1 cellular context compared by ENCODE assay signal in the genomic region with DNA sequence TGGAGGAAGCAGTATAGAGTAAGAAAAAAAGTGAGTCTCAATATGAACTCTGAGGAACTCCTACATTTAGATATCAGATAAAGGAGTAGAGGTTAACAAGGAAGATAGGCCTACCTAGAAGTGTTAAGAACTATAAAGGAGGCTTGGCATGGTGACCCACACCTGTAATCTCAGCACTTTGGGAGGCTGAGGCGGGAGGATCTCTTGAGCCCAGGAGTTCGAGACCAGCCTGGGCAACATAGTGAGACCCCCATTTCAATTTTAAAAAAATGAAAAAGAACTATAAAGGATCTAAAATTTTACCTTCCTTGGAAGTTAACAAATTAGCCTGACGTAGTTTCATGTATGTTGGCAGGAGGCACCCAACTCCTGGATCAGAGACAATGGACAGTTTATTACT.
TF ChIP-seq lines count a peak whose summit lies in the region.

No MANE protein-coding gene starts in this region.

TF ChIP-seq in GM23338, 12 proteins besides CTCF, POLR2A, EP300 and RAD21:
- TF ChIP-seq, protein P1, sequence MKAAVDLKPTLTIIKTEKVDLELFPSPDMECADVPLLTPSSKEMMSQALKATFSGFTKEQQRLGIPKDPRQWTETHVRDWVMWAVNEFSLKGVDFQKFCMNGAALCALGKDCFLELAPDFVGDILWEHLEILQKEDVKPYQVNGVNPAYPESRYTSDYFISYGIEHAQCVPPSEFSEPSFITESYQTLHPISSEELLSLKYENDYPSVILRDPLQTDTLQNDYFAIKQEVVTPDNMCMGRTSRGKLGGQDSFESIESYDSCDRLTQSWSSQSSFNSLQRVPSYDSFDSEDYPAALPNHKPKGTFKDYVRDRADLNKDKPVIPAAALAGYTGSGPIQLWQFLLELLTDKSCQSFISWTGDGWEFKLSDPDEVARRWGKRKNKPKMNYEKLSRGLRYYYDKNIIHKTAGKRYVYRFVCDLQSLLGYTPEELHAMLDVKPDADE (IDR thresholded peaks at IDR 0.05) = no peak
- TF ChIP-seq ZNF114 (CRISPR knock-in tag; IDR thresholded peaks at IDR 0.05) (no peak), JUNB (IDR thresholded peaks at IDR 0.05; ENCODE audit: unreplicated experiment) (no peak), NANOG (IDR thresholded peaks at IDR 0.05; ENCODE audit: borderline replicate concordance) (no peak), CREB1 (CRISPR knock-in tag; IDR thresholded peaks at IDR 0.05; ENCODE audit: low read depth) (no peak), ZNF331 (CRISPR knock-in tag; IDR thresholded peaks at IDR 0.05; ENCODE audit: low read depth) (no peak), EZH2 (IDR thresholded peaks at IDR 0.05; ENCODE audit: low read depth, unreplicated experiment) (no peak), EZH2phosphoT487 (IDR thresholded peaks at IDR 0.05; ENCODE audit: unreplicated experiment) (no peak)
- TF ChIP-seq, protein P2, sequence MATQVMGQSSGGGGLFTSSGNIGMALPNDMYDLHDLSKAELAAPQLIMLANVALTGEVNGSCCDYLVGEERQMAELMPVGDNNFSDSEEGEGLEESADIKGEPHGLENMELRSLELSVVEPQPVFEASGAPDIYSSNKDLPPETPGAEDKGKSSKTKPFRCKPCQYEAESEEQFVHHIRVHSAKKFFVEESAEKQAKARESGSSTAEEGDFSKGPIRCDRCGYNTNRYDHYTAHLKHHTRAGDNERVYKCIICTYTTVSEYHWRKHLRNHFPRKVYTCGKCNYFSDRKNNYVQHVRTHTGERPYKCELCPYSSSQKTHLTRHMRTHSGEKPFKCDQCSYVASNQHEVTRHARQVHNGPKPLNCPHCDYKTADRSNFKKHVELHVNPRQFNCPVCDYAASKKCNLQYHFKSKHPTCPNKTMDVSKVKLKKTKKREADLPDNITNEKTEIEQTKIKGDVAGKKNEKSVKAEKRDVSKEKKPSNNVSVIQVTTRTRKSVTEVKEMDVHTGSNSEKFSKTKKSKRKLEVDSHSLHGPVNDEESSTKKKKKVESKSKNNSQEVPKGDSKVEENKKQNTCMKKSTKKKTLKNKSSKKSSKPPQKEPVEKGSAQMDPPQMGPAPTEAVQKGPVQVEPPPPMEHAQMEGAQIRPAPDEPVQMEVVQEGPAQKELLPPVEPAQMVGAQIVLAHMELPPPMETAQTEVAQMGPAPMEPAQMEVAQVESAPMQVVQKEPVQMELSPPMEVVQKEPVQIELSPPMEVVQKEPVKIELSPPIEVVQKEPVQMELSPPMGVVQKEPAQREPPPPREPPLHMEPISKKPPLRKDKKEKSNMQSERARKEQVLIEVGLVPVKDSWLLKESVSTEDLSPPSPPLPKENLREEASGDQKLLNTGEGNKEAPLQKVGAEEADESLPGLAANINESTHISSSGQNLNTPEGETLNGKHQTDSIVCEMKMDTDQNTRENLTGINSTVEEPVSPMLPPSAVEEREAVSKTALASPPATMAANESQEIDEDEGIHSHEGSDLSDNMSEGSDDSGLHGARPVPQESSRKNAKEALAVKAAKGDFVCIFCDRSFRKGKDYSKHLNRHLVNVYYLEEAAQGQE (IDR thresholded peaks at IDR 0.05; ENCODE audit: unreplicated experiment) = no peak
- TF ChIP-seq, protein P3, sequence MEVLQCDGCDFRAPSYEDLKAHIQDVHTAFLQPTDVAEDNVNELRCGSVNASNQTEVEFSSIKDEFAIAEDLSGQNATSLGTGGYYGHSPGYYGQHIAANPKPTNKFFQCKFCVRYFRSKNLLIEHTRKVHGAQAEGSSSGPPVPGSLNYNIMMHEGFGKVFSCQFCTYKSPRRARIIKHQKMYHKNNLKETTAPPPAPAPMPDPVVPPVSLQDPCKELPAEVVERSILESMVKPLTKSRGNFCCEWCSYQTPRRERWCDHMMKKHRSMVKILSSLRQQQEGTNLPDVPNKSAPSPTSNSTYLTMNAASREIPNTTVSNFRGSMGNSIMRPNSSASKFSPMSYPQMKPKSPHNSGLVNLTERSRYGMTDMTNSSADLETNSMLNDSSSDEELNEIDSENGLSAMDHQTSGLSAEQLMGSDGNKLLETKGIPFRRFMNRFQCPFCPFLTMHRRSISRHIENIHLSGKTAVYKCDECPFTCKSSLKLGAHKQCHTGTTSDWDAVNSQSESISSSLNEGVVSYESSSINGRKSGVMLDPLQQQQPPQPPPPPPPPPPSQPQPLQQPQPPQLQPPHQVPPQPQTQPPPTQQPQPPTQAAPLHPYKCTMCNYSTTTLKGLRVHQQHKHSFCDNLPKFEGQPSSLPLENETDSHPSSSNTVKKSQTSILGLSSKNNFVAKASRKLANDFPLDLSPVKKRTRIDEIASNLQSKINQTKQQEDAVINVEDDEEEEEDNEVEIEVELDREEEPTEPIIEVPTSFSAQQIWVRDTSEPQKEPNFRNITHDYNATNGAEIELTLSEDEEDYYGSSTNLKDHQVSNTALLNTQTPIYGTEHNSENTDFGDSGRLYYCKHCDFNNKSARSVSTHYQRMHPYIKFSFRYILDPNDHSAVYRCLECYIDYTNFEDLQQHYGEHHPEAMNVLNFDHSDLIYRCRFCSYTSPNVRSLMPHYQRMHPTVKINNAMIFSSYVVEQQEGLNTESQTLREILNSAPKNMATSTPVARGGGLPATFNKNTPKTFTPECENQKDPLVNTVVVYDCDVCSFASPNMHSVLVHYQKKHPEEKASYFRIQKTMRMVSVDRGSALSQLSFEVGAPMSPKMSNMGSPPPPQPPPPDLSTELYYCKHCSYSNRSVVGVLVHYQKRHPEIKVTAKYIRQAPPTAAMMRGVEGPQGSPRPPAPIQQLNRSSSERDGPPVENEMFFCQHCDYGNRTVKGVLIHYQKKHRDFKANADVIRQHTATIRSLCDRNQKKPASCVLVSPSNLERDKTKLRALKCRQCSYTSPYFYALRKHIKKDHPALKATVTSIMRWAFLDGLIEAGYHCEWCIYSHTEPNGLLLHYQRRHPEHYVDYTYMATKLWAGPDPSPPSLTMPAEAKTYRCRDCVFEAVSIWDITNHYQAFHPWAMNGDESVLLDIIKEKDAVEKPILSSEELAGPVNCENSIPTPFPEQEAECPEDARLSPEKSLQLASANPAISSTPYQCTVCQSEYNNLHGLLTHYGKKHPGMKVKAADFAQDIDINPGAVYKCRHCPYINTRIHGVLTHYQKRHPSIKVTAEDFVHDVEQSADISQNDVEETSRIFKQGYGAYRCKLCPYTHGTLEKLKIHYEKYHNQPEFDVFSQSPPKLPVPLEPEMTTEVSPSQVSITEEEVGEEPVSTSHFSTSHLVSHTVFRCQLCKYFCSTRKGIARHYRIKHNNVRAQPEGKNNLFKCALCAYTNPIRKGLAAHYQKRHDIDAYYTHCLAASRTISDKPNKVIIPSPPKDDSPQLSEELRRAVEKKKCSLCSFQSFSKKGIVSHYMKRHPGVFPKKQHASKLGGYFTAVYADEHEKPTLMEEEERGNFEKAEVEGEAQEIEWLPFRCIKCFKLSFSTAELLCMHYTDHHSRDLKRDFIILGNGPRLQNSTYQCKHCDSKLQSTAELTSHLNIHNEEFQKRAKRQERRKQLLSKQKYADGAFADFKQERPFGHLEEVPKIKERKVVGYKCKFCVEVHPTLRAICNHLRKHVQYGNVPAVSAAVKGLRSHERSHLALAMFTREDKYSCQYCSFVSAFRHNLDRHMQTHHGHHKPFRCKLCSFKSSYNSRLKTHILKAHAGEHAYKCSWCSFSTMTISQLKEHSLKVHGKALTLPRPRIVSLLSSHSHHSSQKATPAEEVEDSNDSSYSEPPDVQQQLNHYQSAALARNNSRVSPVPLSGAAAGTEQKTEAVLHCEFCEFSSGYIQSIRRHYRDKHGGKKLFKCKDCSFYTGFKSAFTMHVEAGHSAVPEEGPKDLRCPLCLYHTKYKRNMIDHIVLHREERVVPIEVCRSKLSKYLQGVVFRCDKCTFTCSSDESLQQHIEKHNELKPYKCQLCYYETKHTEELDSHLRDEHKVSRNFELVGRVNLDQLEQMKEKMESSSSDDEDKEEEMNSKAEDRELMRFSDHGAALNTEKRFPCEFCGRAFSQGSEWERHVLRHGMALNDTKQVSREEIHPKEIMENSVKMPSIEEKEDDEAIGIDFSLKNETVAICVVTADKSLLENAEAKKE (CRISPR knock-in tag; IDR thresholded peaks at IDR 0.05) = no peak
